ENCODE assay signal across 16 cellular contexts in the genomic region with DNA sequence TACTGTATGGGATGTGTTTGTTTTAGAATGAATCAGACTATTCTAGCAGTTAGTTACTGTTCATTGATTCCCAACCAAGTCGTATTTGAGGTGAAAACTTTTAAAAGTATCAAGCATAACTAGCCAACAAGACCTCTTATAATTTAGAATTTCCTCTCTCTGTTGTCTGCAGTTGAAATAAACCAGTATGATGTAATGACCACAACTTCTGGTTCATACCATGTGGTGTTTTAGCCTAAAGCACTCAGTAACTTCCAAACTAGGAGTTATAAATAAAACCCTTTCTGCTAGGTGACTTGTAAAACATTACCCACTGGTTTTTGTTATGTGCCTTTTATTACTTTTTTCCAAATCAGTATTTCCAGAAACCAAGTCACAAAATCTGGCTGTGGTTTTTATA. TPM values are rescaled to one million over a fixed set of nuclear protein-coding genes. Genes with fewer than 3 reads are reported as not detected.
DNase-seq lines count a peak whose midpoint lies in the region; ATAC-seq, FAIRE-seq and TF ChIP-seq lines count a peak whose summit lies in the region.
"Had no signal": no experiment of that assay in that cellular context is flagged by ENCODE, and none has a peak within 500 bp of the region (broad histone marks: within the 10 kb centered on the region; RNA-seq: fewer than 3 reads in every experiment).

No MANE protein-coding gene starts in this region.

- no peak for TF ChIP-seq EP300 in SK-N-SH (IDR thresholded peaks at IDR 0.05; ENCODE audit: borderline replicate concordance in 1 of 2, low read depth in 1 of 2, low read length in 1 of 2)

- no peaks in the 10 kb centered on the region for H3K27me3 Mint-ChIP-seq in mesothelial cell of epicardium (ENCODE audit: low read depth)
- H3K27me3 Mint-ChIP-seq: IgD-negative memory B cell had no signal

- no peaks in the 10 kb centered on the region for H3K9me3 ChIP-seq in SK-N-SH
- H3K9me3 ChIP-seq in aorta (ENCODE audit: control insufficient read depth, low read length): no peaks in the 10 kb centered on the region
- H3K9me3 ChIP-seq: mucosa of descending colon had no signal

- no peak overlapping the region for H3K4me2 ChIP-seq in SK-N-SH

- no peak overlapping the region for H2AFZ ChIP-seq in SK-N-SH (ENCODE audit: low read depth)

- no peak for ATAC-seq in aorta (ENCODE audit: low FRiP score)
- ATAC-seq: foreskin keratinocyte; mucosa of descending colon; stimulated activated effector memory CD8-positive, alpha-beta T cell treated with anti-CD3 and anti-CD28 coated beads, Interleukin-12 subunit alpha, Interleukin-12 subunit beta, amount 100 ng/mL, for 72 hours had no signal

- H3K9me3 Mint-ChIP-seq in mesothelial cell of epicardium: no peaks in the 10 kb centered on the region
- H3K9me3 Mint-ChIP-seq: stimulated activated effector memory CD8-positive, alpha-beta T cell treated with anti-CD3 and anti-CD28 coated beads, Interleukin-12 subunit alpha, Interleukin-12 subunit beta, amount 100 ng/mL, for 72 hours had no signal

- H3K79me2 ChIP-seq in SK-N-SH (ENCODE audit: insufficient read depth): no peaks in the 10 kb centered on the region

- intact Hi-C loops in aorta (cut with DNase I): no loop called here

- H3K4me3 ChIP-seq in SK-N-SH (ENCODE audit: low read depth in 2 of 2, low read length in 1 of 2) (no peak overlapping the region), aorta (ENCODE audit: low read length in 2 of 2) (no peak overlapping the region)
- H3K4me3 ChIP-seq: mucosa of descending colon had no signal

- TF ChIP-seq RAD21 in SK-N-SH (IDR thresholded peaks at IDR 0.05; ENCODE audit: low read length): no peak

- H3K36me3 ChIP-seq in SK-N-SH (replicated peaks in 1 of 2; ENCODE audit: control insufficient read depth in 1 of 2, insufficient read depth in 2 of 2, low read length in 1 of 2) (no peaks in the 10 kb centered on the region), aorta (ENCODE audit: control insufficient read depth in 1 of 2, insufficient read depth in 2 of 2, low read length in 1 of 2) (no peaks in the 10 kb centered on the region)

- H3K4me1 Mint-ChIP-seq in mesothelial cell of epicardium: peaks cover 3% of the 10 kb centered on the region
- H3K4me1 Mint-ChIP-seq: stimulated activated effector memory CD8-positive, alpha-beta T cell treated with anti-CD3 and anti-CD28 coated beads, Interleukin-12 subunit alpha, Interleukin-12 subunit beta, amount 100 ng/mL, for 72 hours had no signal

- peaks cover 4% of the 10 kb centered on the region for H3K36me3 Mint-ChIP-seq in mesothelial cell of epicardium
- H3K36me3 Mint-ChIP-seq: stimulated activated effector memory CD8-positive, alpha-beta T cell treated with anti-CD3 and anti-CD28 coated beads, Interleukin-12 subunit alpha, Interleukin-12 subunit beta, amount 100 ng/mL, for 72 hours had no signal

- no peak overlapping the region for H3K27ac Mint-ChIP-seq in mesothelial cell of epicardium
- H3K27ac Mint-ChIP-seq: IgD-negative memory B cell; stimulated activated effector memory CD8-positive, alpha-beta T cell treated with anti-CD3 and anti-CD28 coated beads, Interleukin-12 subunit alpha, Interleukin-12 subunit beta, amount 100 ng/mL, for 72 hours had no signal

- H3F3A ChIP-seq in SK-N-SH (replicated peaks; ENCODE audit: insufficient read depth): no peaks in the 10 kb centered on the region

- FAIRE-seq in GM12892 (lab: Jason Lieb, UNC): peak; percentile 30

- H3K27ac ChIP-seq in SK-N-SH (ENCODE audit: low read depth in 2 of 2, low read length in 1 of 2): no peak overlapping the region
- no peak overlapping the region for H3K27ac ChIP-seq in caudate nucleus (ENCODE audit: low read depth, low read length)
- H3K27ac ChIP-seq in aorta (ENCODE audit: low read depth in 1 of 2, low read length in 2 of 2): no peak overlapping the region
- H3K27ac ChIP-seq: foreskin keratinocyte, VCaP had no signal

- H3K9me2 ChIP-seq in SK-N-SH: no peaks in the 10 kb centered on the region

- H4K20me1 ChIP-seq in SK-N-SH (ENCODE audit: insufficient read depth): no peaks in the 10 kb centered on the region

- POLR2A ChIA-PET in SK-N-SH (lab: Yijun Ruan, JAX): no interaction called here

- no peak for TF ChIP-seq POLR2A in GM12892 (IDR thresholded peaks at IDR 0.05; ENCODE audit: low read depth, low read length)

- CTCF ChIA-PET in SK-N-SH (lab: Yijun Ruan, JAX): interaction anchor here (1.3 kb wide), 1 partner anchor 21 kb away, joined by 3 read pairs; no protein-coding TSS in a partner anchor

- no peak overlapping the region for H3K4me3 Mint-ChIP-seq in mesothelial cell of epicardium
- H3K4me3 Mint-ChIP-seq: IgD-negative memory B cell; stimulated activated effector memory CD8-positive, alpha-beta T cell treated with anti-CD3 and anti-CD28 coated beads, Interleukin-12 subunit alpha, Interleukin-12 subunit beta, amount 100 ng/mL, for 72 hours had no signal

- H3K27me3 ChIP-seq in SK-N-SH (ENCODE audit: insufficient read depth): no peaks in the 10 kb centered on the region
- no peaks in the 10 kb centered on the region for H3K27me3 ChIP-seq in aorta (ENCODE audit: control insufficient read depth in 1 of 2, insufficient read depth in 2 of 2, low read length in 1 of 2)
- H3K27me3 ChIP-seq: foreskin keratinocyte had no signal

- TF ChIP-seq CTCF in SK-N-SH (IDR thresholded peaks at IDR 0.05) (no peak), mesothelial cell of epicardium (IDR thresholded peaks at IDR 0.05; ENCODE audit: unreplicated experiment) (no peak)

- H3K4me1 ChIP-seq in SK-N-SH (ENCODE audit: control insufficient read depth in 1 of 2, insufficient read depth in 2 of 2, low read depth in 1 of 2, low read length in 1 of 2) (peaks cover 0 to 2% of the 10 kb centered on the region in 2 experiments; a peak in 2 of 4 replicates), aorta (ENCODE audit: control insufficient read depth in 1 of 2, insufficient read depth in 2 of 2, low read length in 2 of 2) (no peaks in the 10 kb centered on the region)

- WGBS in SK-N-SH (ENCODE audit: low lambda C conversion rate): 17% methylated on average over 1 of the region's 1 CpG
- WGBS in aorta, 2 donors: 65 to 68% methylated on average over 1 of the region's 1 CpG

- no peak overlapping the region for H3K9ac ChIP-seq in SK-N-SH

- DNase-seq in GM12892 (ENCODE audit: insufficient read length): no peak
- peak; percentile 33 for DNase-seq in HCEC 1CT
- DNase-seq in NCI-H226: peak; percentile 42
- peak; percentile 50 for DNase-seq in iris pigment epithelial cell (ENCODE audit: low read depth)
- DNase-seq in SK-N-SH: no peak
- DNase-seq in mesothelial cell of epicardium (ENCODE audit: low spot score in 2 of 2, unreplicated experiment in 2 of 2): no peak
- no peak for DNase-seq in caudate nucleus (lab: John Stamatoyannopoulos, UW)
- no peak for DNase-seq in aorta
- DNase-seq: activated naive CD4-positive, alpha-beta T cell treated with Interleukin-2 at 50 U/mL for 16 hours; DMS53; mucosa of descending colon; NCI-H526 had no signal

TF ChIP-seq in SK-N-SH, 30 proteins besides CTCF, POLR2A, EP300 and RAD21:
- TF ChIP-seq CHD2 (IDR thresholded peaks at IDR 0.05; ENCODE audit: low read length, partially characterized antibody) (no peak), RFX5 (IDR thresholded peaks at IDR 0.05; ENCODE audit: low read length) (no peak), RXRA (IDR thresholded peaks at IDR 0.05; ENCODE audit: borderline replicate concordance, low read depth) (no peak), SIN3A (IDR thresholded peaks at IDR 0.05; ENCODE audit: borderline replicate concordance, low read depth, low read length) (no peak)
- TF ChIP-seq, protein P1, sequence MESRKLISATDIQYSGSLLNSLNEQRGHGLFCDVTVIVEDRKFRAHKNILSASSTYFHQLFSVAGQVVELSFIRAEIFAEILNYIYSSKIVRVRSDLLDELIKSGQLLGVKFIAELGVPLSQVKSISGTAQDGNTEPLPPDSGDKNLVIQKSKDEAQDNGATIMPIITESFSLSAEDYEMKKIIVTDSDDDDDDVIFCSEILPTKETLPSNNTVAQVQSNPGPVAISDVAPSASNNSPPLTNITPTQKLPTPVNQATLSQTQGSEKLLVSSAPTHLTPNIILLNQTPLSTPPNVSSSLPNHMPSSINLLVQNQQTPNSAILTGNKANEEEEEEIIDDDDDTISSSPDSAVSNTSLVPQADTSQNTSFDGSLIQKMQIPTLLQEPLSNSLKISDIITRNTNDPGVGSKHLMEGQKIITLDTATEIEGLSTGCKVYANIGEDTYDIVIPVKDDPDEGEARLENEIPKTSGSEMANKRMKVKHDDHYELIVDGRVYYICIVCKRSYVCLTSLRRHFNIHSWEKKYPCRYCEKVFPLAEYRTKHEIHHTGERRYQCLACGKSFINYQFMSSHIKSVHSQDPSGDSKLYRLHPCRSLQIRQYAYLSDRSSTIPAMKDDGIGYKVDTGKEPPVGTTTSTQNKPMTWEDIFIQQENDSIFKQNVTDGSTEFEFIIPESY (IDR thresholded peaks at IDR 0.05; ENCODE audit: borderline replicate concordance, low read depth): no peak

RNA-seq across cellular contexts. Expression of a gene that starts 19.8 kb away (rescaled TPM):
- 0.15 TPM for polyA plus RNA-seq in GM12892 (2012; ENCODE audit: missing spikeins)
- polyA plus RNA-seq in SK-N-SH (2012; rRNA removed) (not detected in 2 replicates), aorta (1 to 10 TPM in 1 of 2 donors, under 1 TPM in 1; 0.87 to 5.1 TPM)
- polyA plus RNA-seq in SK-N-SH (2012; cell fraction: cytosol; rRNA removed): not detected in 2 replicates
- polyA plus RNA-seq in SK-N-SH (2012; cell fraction: nucleus; rRNA removed): not detected in 2 replicates
- total RNA-seq in mesothelial cell of epicardium (not detected in 3 replicates), aorta (1 to 10 TPM; 1.9 to 3.6 TPM)
- total RNA-seq: foreskin keratinocyte had no signal
- polyA plus RNA-seq: foreskin keratinocyte had no signal

RNA-seq across cellular contexts. Expression of a gene that starts 56.5 kb away (rescaled TPM):
- 0.72 TPM for polyA plus RNA-seq in GM12892 (2012; ENCODE audit: missing spikeins)
- polyA plus RNA-seq in SK-N-SH (2012; rRNA removed) (15.3 and 18.9 TPM in 2 replicates), aorta (1 to 10 TPM; 2.3 to 2.9 TPM)
- 15.0 and 16.2 TPM in 2 replicates for polyA plus RNA-seq in SK-N-SH (2012; cell fraction: cytosol; rRNA removed)
- polyA plus RNA-seq in SK-N-SH (2012; cell fraction: nucleus; rRNA removed): 23.2 and 48.4 TPM in 2 replicates
- total RNA-seq in mesothelial cell of epicardium (5.1 to 6.0 TPM (median 5.6 TPM) in 3 replicates), aorta (1 to 10 TPM; 2.2 to 7.7 TPM)
- total RNA-seq: foreskin keratinocyte had no signal
- polyA plus RNA-seq: foreskin keratinocyte, IgD-negative memory B cell had no signal

Comparison
In these comparisons a context has a peak if more than half of its experiments do, and no peak if none do; other contexts are left out.
1. DNase-seq: peak in HCEC 1CT (single experiment), NCI-H226 (single experiment) and iris pigment epithelial cell (single experiment); none in GM12892 (single experiment), SK-N-SH (single experiment), mesothelial cell of epicardium (0 of 2), caudate nucleus (0 of 61) and aorta (0 of 2).